In the genomic region with DNA sequence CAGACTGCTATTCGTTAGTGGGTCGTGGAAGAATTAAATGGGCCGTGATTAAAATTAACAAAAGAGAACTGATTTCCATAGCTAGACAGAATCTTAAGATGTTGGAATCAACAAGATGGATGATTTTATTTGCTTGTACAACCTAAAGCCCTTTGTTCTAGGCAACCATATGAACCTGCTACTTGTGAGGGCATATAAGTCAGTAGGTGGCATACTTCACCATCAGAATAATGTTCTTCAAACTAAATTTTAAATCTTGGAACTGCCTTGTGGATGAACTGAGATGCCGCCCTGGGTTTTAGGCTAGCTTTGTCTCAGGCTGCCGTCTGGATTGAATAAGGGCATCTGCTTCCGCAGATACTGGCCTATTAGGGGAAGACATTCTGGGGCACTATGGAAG, we compare ENCODE assay signal across 25 cellular contexts. TPM values are rescaled to one million over a fixed set of nuclear protein-coding genes. Genes with fewer than 3 reads are reported as not detected.
DNase-seq lines count a peak whose midpoint lies in the region; ATAC-seq and TF ChIP-seq lines count a peak whose summit lies in the region.
"Had no signal": no experiment of that assay in that cellular context is flagged by ENCODE, and none has a peak within 500 bp of the region (broad histone marks: within the 10 kb centered on the region; RNA-seq: fewer than 3 reads in every experiment).

No MANE protein-coding gene starts in this region.

- H3K9me3 ChIP-seq in Panc1 (ENCODE audit: control insufficient read depth, insufficient read depth, low read depth, low read length) (no peaks in the 10 kb centered on the region), fibroblast of lung (ENCODE audit: control insufficient read depth, insufficient read depth, low read depth, low read length) (no peaks in the 10 kb centered on the region), suprapubic skin (no peaks in the 10 kb centered on the region)
- H3K9me3 ChIP-seq: SJCRH30 had no signal

- H3K79me2 ChIP-seq in fibroblast of lung (ENCODE audit: control insufficient read depth, insufficient read depth, low read length) = no peaks in the 10 kb centered on the region
- H3K79me2 ChIP-seq in GM23338 (replicated peaks; ENCODE audit: insufficient read depth) = no peaks in the 10 kb centered on the region
- H3K79me2 ChIP-seq: parathyroid adenoma had no signal

- CTCF ChIA-PET in Panc1 (lab: Charles Lee) = no interaction called here

- no peak overlapping the region for H3K4me3 Mint-ChIP-seq in GM23338
- H3K4me3 Mint-ChIP-seq: central memory CD8-positive, alpha-beta T cell; H9; naive thymus-derived CD8-positive, alpha-beta T cell had no signal

- TF ChIP-seq EP300 in suprapubic skin (IDR thresholded peaks at IDR 0.05) = no peak

- ATAC-seq in left ventricle myocardium superior (peak; percentile 61), Right ventricle myocardium superior (ENCODE audit: poor library complexity) (no peak), Panc1 (no peak), GM23338 (no peak), HG02678 (IDR thresholded peaks at IDR 0.05; ENCODE audit: unreplicated experiment) (no peak)
- ATAC-seq: naive thymus-derived CD8-positive, alpha-beta T cell had no signal

- H3K4me3 ChIP-seq in Panc1 (ENCODE audit: low read depth in 2 of 2, low read length in 2 of 2) (no peak overlapping the region), fibroblast of lung (replicated peaks in 1 of 4; ENCODE audit: control extremely low read depth in 1 of 4, insufficient read depth in 1 of 4, low read depth in 3 of 4, low read length in 4 of 4) (no peak overlapping the region), suprapubic skin (no peak overlapping the region), GM23338 (no peak overlapping the region)
- H3K4me3 ChIP-seq: SJCRH30 had no signal

- no peaks in the 10 kb centered on the region for H3K9me3 Mint-ChIP-seq in GM23338
- H3K9me3 Mint-ChIP-seq: central memory CD8-positive, alpha-beta T cell; H9; naive thymus-derived CD8-positive, alpha-beta T cell had no signal

- H3K27ac ChIP-seq in Panc1 (ENCODE audit: low read length) (no peak overlapping the region), fibroblast of lung (ENCODE audit: insufficient read depth, low read length) (no peak overlapping the region), suprapubic skin (no peak overlapping the region), GM23338 (ENCODE audit: low read depth) (no peak overlapping the region)
- H3K27ac ChIP-seq: KMS-11, parathyroid adenoma, SJCRH30 had no signal

- H3K36me3 Mint-ChIP-seq in GM23338 (ENCODE audit: low read depth) = peaks cover 3% of the 10 kb centered on the region; the same call in 2 of the 3 replicates

- H3K27me3 Mint-ChIP-seq in GM23338 (ENCODE audit: insufficient read depth, low read depth, poor library complexity) = no peaks in the 10 kb centered on the region
- H3K27me3 Mint-ChIP-seq: central memory CD8-positive, alpha-beta T cell; naive thymus-derived CD8-positive, alpha-beta T cell had no signal

- H4K20me1 ChIP-seq in fibroblast of lung (ENCODE audit: control insufficient read depth, extremely low read depth, insufficient read depth, low read length) (no peaks in the 10 kb centered on the region), GM23338 (replicated peaks; ENCODE audit: insufficient read depth) (0 out of 2 replicates have a peak, but pooled peaks cover 3% of the 10 kb centered on the region)

- no peaks in the 10 kb centered on the region for H3F3A ChIP-seq in GM23338 (replicated peaks; ENCODE audit: low read depth)

- H3K27me3 ChIP-seq in Panc1 (ENCODE audit: control insufficient read depth, insufficient read depth, low read length) (no peaks in the 10 kb centered on the region), fibroblast of lung (ENCODE audit: control insufficient read depth, insufficient read depth, low read length) (no peaks in the 10 kb centered on the region), suprapubic skin (no peaks in the 10 kb centered on the region), GM23338 (ENCODE audit: insufficient read depth) (no peaks in the 10 kb centered on the region)
- H3K27me3 ChIP-seq: SJCRH30 had no signal

- peaks cover 4% of the 10 kb centered on the region; the same call in 2 of the 3 replicates for H3K4me1 Mint-ChIP-seq in GM23338
- H3K4me1 Mint-ChIP-seq: H9 had no signal

- no peak for TF ChIP-seq POLR2A in suprapubic skin (IDR thresholded peaks at IDR 0.05)

- BruUV-seq in Panc1 (replicated peaks; lab: Mats Ljungman, UMichigan) = no TSS peak

- POLR2A ChIA-PET in Panc1 (lab: Charles Lee) = no interaction called here

- H3K9ac ChIP-seq in fibroblast of lung (ENCODE audit: insufficient read depth, low read length) = no peak overlapping the region
- H3K9ac ChIP-seq: KMS-11, parathyroid adenoma had no signal

- no peak overlapping the region for H2AFZ ChIP-seq in fibroblast of lung (ENCODE audit: low read length)
- no peak overlapping the region for H2AFZ ChIP-seq in GM23338
- H2AFZ ChIP-seq: parathyroid adenoma had no signal

- H3K36me3 ChIP-seq in Panc1 (ENCODE audit: control insufficient read depth, insufficient read depth, low read length) = peaks cover 9% of the 10 kb centered on the region; the same call in 1 of the 2 replicates
- no peaks in the 10 kb centered on the region for H3K36me3 ChIP-seq in fibroblast of lung (ENCODE audit: control insufficient read depth, insufficient read depth, low read length)
- H3K36me3 ChIP-seq in suprapubic skin = peaks cover 44% of the 10 kb centered on the region
- H3K36me3 ChIP-seq in GM23338 (ENCODE audit: insufficient read depth) = peaks cover 6% of the 10 kb centered on the region

- no peak overlapping the region for H3K27ac Mint-ChIP-seq in GM23338
- H3K27ac Mint-ChIP-seq: H9; naive thymus-derived CD8-positive, alpha-beta T cell had no signal

- TF ChIP-seq CTCF in Panc1 (IDR thresholded peaks at IDR 0.05) = peak; percentile 15; the same call in 1 of the 2 replicates
- TF ChIP-seq CTCF in fibroblast of lung (conservative IDR thresholded peaks at IDR 0.05 in 1 of 2, IDR thresholded peaks at IDR 0.05 in 1 of 2; ENCODE audit: low read depth in 1 of 2, low read length in 2 of 2) = no peak
- no peak for TF ChIP-seq CTCF in suprapubic skin (IDR thresholded peaks at IDR 0.05)
- TF ChIP-seq CTCF in GM23338 (conservative IDR thresholded peaks at IDR 0.05; ENCODE audit: low read depth in 2 of 2) = no peak

- H3K9me2 ChIP-seq in GM23338 (ENCODE audit: insufficient read depth) = no peaks in the 10 kb centered on the region

- in situ Hi-C loops in Panc1 (cut with HindIII; ENCODE audit: low pct_unique_long_range_greater_than_20kb, low sequenced_read_pairs) = no loop called here

- H3K4me2 ChIP-seq in fibroblast of lung (ENCODE audit: extremely low read depth, insufficient read depth, low read length) = no peak overlapping the region
- H3K4me2 ChIP-seq in GM23338 = no peak overlapping the region
- H3K4me2 ChIP-seq: KMS-11 had no signal

- intact Hi-C loops in left ventricle myocardium superior (cut with micrococcal nuclease) = loop anchor here (10.0 kb wide), 1 partner anchor 394 kb away; no protein-coding TSS in a partner anchor
- intact Hi-C loops in Right ventricle myocardium superior (cut with DNase I) = loop anchor here (5.0 kb wide), 1 partner anchor 391 kb away; no protein-coding TSS in a partner anchor
- intact Hi-C loops in Panc1 (cut with micrococcal nuclease; ENCODE audit: unreplicated experiment) = no loop called here

- no peak for DNase-seq in left ventricle myocardium superior
- DNase-seq in Right ventricle myocardium superior = no peak
- no peak for DNase-seq in Panc1 (ENCODE audit: low read depth, low spot score)
- peak; percentile 2 to 5 for DNase-seq in fibroblast of lung (ENCODE audit: low read depth in 2 of 2)
- no peak for DNase-seq in suprapubic skin (ENCODE audit: low spot score in 2 of 2)
- no peak for DNase-seq in GM23338 (ENCODE audit: low spot score)
- DNase-seq in RPMI8226 = no peak
- DNase-seq: activated CD4-positive, alpha-beta T cell treated with anti-CD3 and anti-CD28 coated beads for 1 hour; activated gamma-delta T cell; amniotic stem cell; H9; hippocampal formation; islet precursor cell; mammary epithelial cell; naive thymus-derived CD8-positive, alpha-beta T cell; NCI-H1436 treated with DMSO at 0.1 percent for 48 hours; NCI-H2227 treated with DMSO at 0.1 percent for 48 hours; stimulated activated CD4-positive, alpha-beta T cell treated with anti-CD3 and anti-CD28 coated beads, Interleukin-4, amount 100 ng/mL, for 24 hours; T-helper 9 cell had no signal

- WGBS in suprapubic skin = 87% methylated on average over 6 of the region's 6 CpGs

- H3K4me1 ChIP-seq in Panc1 (ENCODE audit: control insufficient read depth, insufficient read depth, low read length) (no peaks in the 10 kb centered on the region), fibroblast of lung (ENCODE audit: control insufficient read depth, extremely low read depth, insufficient read depth, low read length) (no peaks in the 10 kb centered on the region), suprapubic skin (no peaks in the 10 kb centered on the region), GM23338 (ENCODE audit: insufficient read depth) (no peaks in the 10 kb centered on the region)
- H3K4me1 ChIP-seq: parathyroid adenoma had no signal

TF ChIP-seq in GM23338, 12 proteins besides CTCF, POLR2A, EP300 and RAD21 (continues in another document):
- TF ChIP-seq CREB1 (CRISPR knock-in tag; IDR thresholded peaks at IDR 0.05; ENCODE audit: low read depth) = no peak
- no peak for TF ChIP-seq EZH2 (IDR thresholded peaks at IDR 0.05; ENCODE audit: low read depth, unreplicated experiment)
- no peak for TF ChIP-seq EZH2phosphoT487 (IDR thresholded peaks at IDR 0.05; ENCODE audit: unreplicated experiment)
- no peak for TF ChIP-seq ZNF331 (CRISPR knock-in tag; IDR thresholded peaks at IDR 0.05; ENCODE audit: low read depth)
- TF ChIP-seq ZNF114 (CRISPR knock-in tag; IDR thresholded peaks at IDR 0.05) = no peak

RNA-seq across cellular contexts. Expression of gene CSRP3, which starts 40.9 kb away (rescaled TPM):
- 1,162 TPM for total RNA-seq in left ventricle myocardium superior
- 1,083 TPM for total RNA-seq in Right ventricle myocardium superior
- total RNA-seq in Panc1 (2021; ENCODE audit: unreplicated experiment) = not detected
- not detected for polyA plus RNA-seq in Panc1 (2012; ENCODE audit: insufficient read length)
- total RNA-seq in fibroblast of lung = not detected in 2 replicates
- 0.15 TPM in 1 of 2 replicates, not detected in the other for polyA plus RNA-seq in fibroblast of lung
- not detected in 2 replicates for polyA plus RNA-seq in fibroblast of lung (2012)
- not detected in 2 replicates for polyA minus RNA-seq in fibroblast of lung (ENCODE audit: low replicate concordance)
- total RNA-seq in suprapubic skin = not detected
- not detected in 2 replicates for total RNA-seq in GM23338 (2014; rRNA removed; shearing (Covaris generic))
- 0.38 TPM in 1 of 2 replicates, not detected in the other for polyA plus RNA-seq in GM23338 (2016; fragmentation: Nextera tagmentation; extraction: Ambion mirVana)
- total RNA-seq: H9; mammary epithelial cell; naive thymus-derived CD8-positive, alpha-beta T cell had no signal
- polyA plus RNA-seq: mammary epithelial cell; naive thymus-derived CD8-positive, alpha-beta T cell; urinary bladder had no signal

RNA-seq across cellular contexts. Expression of gene ZDHHC13, which starts 43.9 kb away (rescaled TPM):
- total RNA-seq in left ventricle myocardium superior = 5.9 TPM
- total RNA-seq in Right ventricle myocardium superior = 5.6 TPM
- 24.3 TPM for total RNA-seq in Panc1 (2021; ENCODE audit: unreplicated experiment)
- 10.7 TPM for polyA plus RNA-seq in Panc1 (2012; ENCODE audit: insufficient read length)
- total RNA-seq in fibroblast of lung = 10.0 and 11.1 TPM in 2 replicates
- polyA plus RNA-seq in fibroblast of lung = 11.0 and 16.1 TPM in 2 replicates
- polyA plus RNA-seq in fibroblast of lung (2012) = 6.1 and 6.6 TPM in 2 replicates
- 1.1 and 1.9 TPM in 2 replicates for polyA minus RNA-seq in fibroblast of lung (ENCODE audit: low replicate concordance)
- total RNA-seq in suprapubic skin = 10 to 100 TPM; 23.8 to 74.6 (median 27.0) TPM
- 27.7 and 30.0 TPM in 2 replicates for total RNA-seq in GM23338 (2014; rRNA removed; shearing (Covaris generic))
- 18.2 and 21.0 TPM in 2 replicates for polyA plus RNA-seq in GM23338 (2016; fragmentation: Nextera tagmentation; extraction: Ambion mirVana)

Comparison
In these comparisons a context has a peak if more than half of its experiments do, and no peak if none do; other contexts are left out.
1. DNase-seq: peak in fibroblast of lung (2 of 2); none in left ventricle myocardium superior (single experiment), Right ventricle myocardium superior (single experiment), Panc1 (single experiment), suprapubic skin (0 of 2), GM23338 (single experiment) and RPMI8226 (single experiment).
2. RNA of gene CSRP3, which starts 40.9 kb away (total RNA-seq): 1,162 TPM in left ventricle myocardium superior (single experiment) and 1,083 TPM in Right ventricle myocardium superior (single experiment); not detected in Panc1 (single experiment), not detected in fibroblast of lung, not detected in suprapubic skin and not detected in GM23338; every median in the first group is over 1,000 times any median in the second.